ENCODE assay signal across 13 cellular contexts in genomic region chr3:141782386-141782932, GRCh38. TPM values are rescaled to one million over a fixed set of nuclear protein-coding genes. Genes with fewer than 3 reads are reported as not detected.
DNase-seq lines count a peak whose midpoint lies in the region; ATAC-seq, FAIRE-seq and TF ChIP-seq lines count a peak whose summit lies in the region.
"Had no signal": no experiment of that assay in that cellular context is flagged by ENCODE, and none has a peak within 500 bp of the region (broad histone marks: within the 10 kb centered on the region; RNA-seq: fewer than 3 reads in every experiment).

No MANE protein-coding gene starts in this region.

- intact Hi-C loops in spleen (cut with DNase I; ENCODE audit: low total_unique reads) = no loop called here

- H3K4me1 ChIP-seq in DND-41 (ENCODE audit: insufficient read depth, low read length) = no peaks in the 10 kb centered on the region
- no peaks in the 10 kb centered on the region for H3K4me1 ChIP-seq in spleen
- no peaks in the 10 kb centered on the region for H3K4me1 ChIP-seq in trophoblast cell (ENCODE audit: control insufficient read depth in 1 of 2, insufficient read depth in 2 of 2, low read length in 2 of 2)
- H3K4me1 ChIP-seq: Peyer's patch, stomach had no signal

- H3K14ac ChIP-seq in trophoblast cell (ENCODE audit: low read length) = no peak overlapping the region

- H3K79me2 ChIP-seq in DND-41 (ENCODE audit: insufficient read depth, low read length) (no peaks in the 10 kb centered on the region), trophoblast cell (ENCODE audit: control insufficient read depth, insufficient read depth, low read length, poor library complexity) (no peaks in the 10 kb centered on the region)

- H2BK5ac ChIP-seq in trophoblast cell (ENCODE audit: low read depth, low read length, poor library complexity) = no peak overlapping the region

- H2AFZ ChIP-seq in DND-41 (ENCODE audit: low read depth, low read length) = no peak overlapping the region
- H2AFZ ChIP-seq in trophoblast cell (ENCODE audit: insufficient read depth, low read length, poor library complexity) = no peak overlapping the region

- H4K91ac ChIP-seq in trophoblast cell (ENCODE audit: low read depth, low read length) = no peak overlapping the region

- H3K18ac ChIP-seq in trophoblast cell (ENCODE audit: low read length) = no peak overlapping the region

- H3K36me3 ChIP-seq in DND-41 (ENCODE audit: insufficient read depth, low read length) = no peaks in the 10 kb centered on the region
- H3K36me3 ChIP-seq in kidney epithelial cell (ENCODE audit: control insufficient read depth, insufficient read depth, low read length) = no peaks in the 10 kb centered on the region
- no peaks in the 10 kb centered on the region for H3K36me3 ChIP-seq in spleen
- no peaks in the 10 kb centered on the region for H3K36me3 ChIP-seq in trophoblast cell (ENCODE audit: control insufficient read depth in 1 of 2, insufficient read depth in 2 of 2, low read length in 2 of 2)
- H3K36me3 ChIP-seq: Peyer's patch, stomach had no signal

- in situ Hi-C loops in astrocyte of the spinal cord (cut with HindIII; ENCODE audit: low sequenced_read_pairs) = no loop called here

- TF ChIP-seq POLR2A in GM12892 (IDR thresholded peaks at IDR 0.05; ENCODE audit: low read depth, low read length) (no peak), spleen (IDR thresholded peaks at IDR 0.05) (no peak)

- FAIRE-seq in HTR-8/SVneo (lab: Jason Lieb, UNC) = no peak
- no peak for FAIRE-seq in GM12892 (lab: Jason Lieb, UNC)

- H2BK12ac ChIP-seq in trophoblast cell (ENCODE audit: low read length) = no peak overlapping the region

- H3K9me3 ChIP-seq in DND-41 (ENCODE audit: insufficient read depth, low read length, severe bottlenecking) = no peaks in the 10 kb centered on the region
- no peaks in the 10 kb centered on the region for H3K9me3 ChIP-seq in spleen
- H3K9me3 ChIP-seq in trophoblast cell (ENCODE audit: insufficient read depth, low read depth, low read length) = no peaks in the 10 kb centered on the region
- H3K9me3 ChIP-seq: Peyer's patch, stomach had no signal

- no peaks in the 10 kb centered on the region for H3K79me1 ChIP-seq in trophoblast cell (ENCODE audit: low read length)

- no peak overlapping the region for H3K4ac ChIP-seq in trophoblast cell (ENCODE audit: low read depth, low read length)

- H3K23ac ChIP-seq in trophoblast cell (ENCODE audit: low read length) = no peak overlapping the region

- WGBS in spleen, 5 donors = 49 to 77% (median 76%) methylated on average over 4 of the region's 4 CpGs
- WGBS in trophoblast cell (ENCODE audit: extremely low coverage, insufficient coverage, insufficient read length) = no CpG with 5 or more reads among the region's 4 CpGs

- H3K9ac ChIP-seq in DND-41 (ENCODE audit: low read depth, low read length) (no peak overlapping the region), trophoblast cell (ENCODE audit: low read length) (no peak overlapping the region)

- no peak overlapping the region for H4K12ac ChIP-seq in trophoblast cell (ENCODE audit: low read depth, low read length)

- TF ChIP-seq CTCF in DND-41 (IDR thresholded peaks at IDR 0.05; ENCODE audit: borderline replicate concordance, extremely low read depth, low read length, poor library complexity, severe bottlenecking) (peak; percentile 10), astrocyte of the spinal cord (IDR thresholded peaks at IDR 0.05; ENCODE audit: low read depth, low read length) (peak; percentile 23), kidney epithelial cell (IDR thresholded peaks at IDR 0.05; ENCODE audit: insufficient read depth, low read length, poor library complexity, severe bottlenecking) (peak; percentile 4), spleen (IDR thresholded peaks at IDR 0.05 in 8 of 11, conservative IDR thresholded peaks at IDR 0.05 in 3 of 11) (peak in 1 of 11 experiments; percentile 17)

- no peaks in the 10 kb centered on the region for H3K27me3 ChIP-seq in DND-41 (ENCODE audit: insufficient read depth, low read length, poor library complexity)
- H3K27me3 ChIP-seq in kidney epithelial cell (ENCODE audit: control insufficient read depth, insufficient read depth, low read length) = no peaks in the 10 kb centered on the region
- H3K27me3 ChIP-seq in spleen (replicated peaks in 1 of 7) = no peaks in the 10 kb centered on the region
- H3K27me3 ChIP-seq in trophoblast cell (ENCODE audit: insufficient read depth, low read length) = no peaks in the 10 kb centered on the region
- H3K27me3 ChIP-seq: Peyer's patch, stomach had no signal

- H4K8ac ChIP-seq in trophoblast cell (ENCODE audit: low read depth, low read length) = no peak overlapping the region

- H3K4me2 ChIP-seq in DND-41 (ENCODE audit: insufficient read depth, low read length) = no peak overlapping the region
- H3K4me2 ChIP-seq in trophoblast cell (ENCODE audit: low read length) = no peak overlapping the region

- H2AK5ac ChIP-seq in trophoblast cell (ENCODE audit: low read length) = no peak overlapping the region

- no peak overlapping the region for H2BK120ac ChIP-seq in trophoblast cell (ENCODE audit: insufficient read depth, low read length, poor library complexity)

- H3K4me3 ChIP-seq in DND-41 (ENCODE audit: low read depth in 1 of 2, low read length in 2 of 2) = no peak overlapping the region
- H3K4me3 ChIP-seq in astrocyte of the spinal cord (ENCODE audit: low read depth, low read length) = no peak overlapping the region
- H3K4me3 ChIP-seq in kidney epithelial cell (ENCODE audit: low read depth, low read length) = no peak overlapping the region
- H3K4me3 ChIP-seq in spleen = no peak overlapping the region
- no peak overlapping the region for H3K4me3 ChIP-seq in trophoblast cell (ENCODE audit: low read depth, low read length)
- H3K4me3 ChIP-seq: Peyer's patch, stomach had no signal

- no peak for ATAC-seq in DND-41 (ENCODE audit: insufficient read depth, low read depth)

- H4K20me1 ChIP-seq in DND-41 (ENCODE audit: insufficient read depth, low read length) = no peaks in the 10 kb centered on the region

- no peak for DNase-seq in DND-41
- DNase-seq in HTR-8/SVneo (ENCODE audit: insufficient read length, low spot score) = peak; percentile 20
- peak; percentile 2 for DNase-seq in astrocyte of the spinal cord (ENCODE audit: low read depth, low spot score)
- no peak for DNase-seq in kidney epithelial cell (ENCODE audit: low read depth)
- no peak for DNase-seq in GM12892 (ENCODE audit: insufficient read length)
- DNase-seq in spleen = no peak
- DNase-seq in trophoblast cell = no peak
- no peak for DNase-seq in NAMALWA (ENCODE audit: low spot score)
- DNase-seq: effector CD4-positive, alpha-beta T cell; MM.1S; Peyer's patch; posterior cingulate gyrus; stomach had no signal

- H3K27ac ChIP-seq in DND-41 (ENCODE audit: low read length) (no peak overlapping the region), spleen (no peak overlapping the region), trophoblast cell (ENCODE audit: low read depth, low read length) (no peak overlapping the region)
- H3K27ac ChIP-seq: Peyer's patch, stomach had no signal

RNA-seq across cellular contexts. Expression of gene GRK7, which starts 19.3 kb away (rescaled TPM):
- total RNA-seq in kidney epithelial cell (not detected in 2 replicates), spleen (under 1 TPM in 3 of 7 donors, not detected in 4; 0.14 to 0.26 (median 0.20) TPM)
- polyA plus RNA-seq in GM12892 (2012; ENCODE audit: missing spikeins) = not detected
- polyA plus RNA-seq in spleen = under 1 TPM in 2 of 3 donors, not detected in 1; 0.02 to 0.07 TPM
- 0.03 and 0.06 TPM in 2 replicates for polyA plus RNA-seq in trophoblast cell (2013)
- total RNA-seq: Peyer's patch had no signal

RNA-seq across cellular contexts. Expression of gene RNF7, which starts 44.4 kb away (rescaled TPM):
- total RNA-seq in kidney epithelial cell (164 and 174 TPM in 2 replicates), spleen (10 to 100 TPM; 42.5 to 66.1 (median 55.9) TPM)
- polyA plus RNA-seq in GM12892 (2012; ENCODE audit: missing spikeins) = 71.3 TPM
- polyA plus RNA-seq in spleen = 100 to 1,000 TPM in 2 of 3 donors, 10 to 100 TPM in 1; 93.9 to 117 (median 104) TPM
- polyA plus RNA-seq in trophoblast cell (2013) = 118 and 122 TPM in 2 replicates

Comparison
In these comparisons a context has a peak if more than half of its experiments do, and no peak if none do; other contexts are left out.
1. DNase-seq: peak in HTR-8/SVneo (single experiment) and astrocyte of the spinal cord (single experiment); none in DND-41 (single experiment), kidney epithelial cell (single experiment), GM12892 (single experiment), spleen (single experiment), trophoblast cell (0 of 2) and NAMALWA (single experiment).